In genomic region chr1:11828511-11828910, GRCh38 we compare ENCODE assay signal across 25 cellular contexts. TPM values are rescaled to one million over a fixed set of nuclear protein-coding genes. Genes with fewer than 3 reads are reported as not detected.
"Had no signal": no experiment of that assay in that cellular context is flagged by ENCODE, and none has a peak within 500 bp of the region (broad histone marks: within the 10 kb centered on the region; RNA-seq: fewer than 3 reads in every experiment).

No MANE protein-coding gene starts in this region.

- H3K9me3 Mint-ChIP-seq: neural progenitor cell; stimulated activated naive CD8-positive, alpha-beta T cell treated with anti-CD3 and anti-CD28 coated beads, Interleukin-15, amount 100 ng/mL, for 72 hours had no signal

- DNase-seq: dorsolateral prefrontal cortex; effector CD8-positive, alpha-beta T cell; foreskin melanocyte; heart right ventricle; hypothalamus; left cardiac atrium; left ventricle myocardium superior; mesendoderm; naive thymus-derived CD4-positive, alpha-beta T cell; nucleus accumbens; pancreas; retina; stimulated activated CD4-positive, alpha-beta T cell treated with anti-CD3 and anti-CD28 coated beads, Interleukin-2, amount 100 ng/mL, for 48 hours; stimulated activated naive CD8-positive, alpha-beta T cell treated with anti-CD3 and anti-CD28 coated beads, Interleukin-15, amount 100 ng/mL, for 72 hours; testis; transverse colon had no signal

- H3K27ac ChIP-seq: coronary artery, dorsolateral prefrontal cortex, heart right ventricle, neural progenitor cell, pancreas, prostate gland, skin epidermis, testis, transverse colon had no signal

- H3K4me1 ChIP-seq: heart right ventricle, neural progenitor cell, pancreas, prostate gland, testis, transverse colon had no signal

- H3K4me3 ChIP-seq: coronary artery, dorsolateral prefrontal cortex, heart right ventricle, neural progenitor cell, pancreas, prostate gland, skin epidermis, testis, transverse colon had no signal

- ATAC-seq: heart right ventricle; left cardiac atrium; left ventricle myocardium superior; naive thymus-derived CD4-positive, alpha-beta T cell; pancreas; sciatic nerve; stimulated activated naive CD8-positive, alpha-beta T cell treated with anti-CD3 and anti-CD28 coated beads, Interleukin-15, amount 100 ng/mL, for 72 hours had no signal

- H3K27ac Mint-ChIP-seq: naive thymus-derived CD4-positive, alpha-beta T cell; neural progenitor cell had no signal

- H3K27me3 Mint-ChIP-seq: naive thymus-derived CD4-positive, alpha-beta T cell; stimulated activated naive CD8-positive, alpha-beta T cell treated with anti-CD3 and anti-CD28 coated beads, Interleukin-15, amount 100 ng/mL, for 72 hours had no signal

- H3K36me3 ChIP-seq: neural progenitor cell had no signal

- H3K9me3 ChIP-seq: heart right ventricle, pancreas, prostate gland, testis, transverse colon had no signal

- H3K4me3 Mint-ChIP-seq: naive thymus-derived CD4-positive, alpha-beta T cell; stimulated activated naive CD8-positive, alpha-beta T cell treated with anti-CD3 and anti-CD28 coated beads, Interleukin-15, amount 100 ng/mL, for 72 hours had no signal

- H3K27me3 ChIP-seq: dorsolateral prefrontal cortex, heart right ventricle, neural progenitor cell, pancreas, testis, transverse colon had no signal

- H3K4me1 Mint-ChIP-seq: naive thymus-derived CD4-positive, alpha-beta T cell; neural progenitor cell; stimulated activated naive CD8-positive, alpha-beta T cell treated with anti-CD3 and anti-CD28 coated beads, Interleukin-15, amount 100 ng/mL, for 72 hours had no signal

RNA-seq across cellular contexts. Expression of gene NPPA, which starts 19.1 kb away (rescaled TPM):
- total RNA-seq: chondrocyte; naive thymus-derived CD4-positive, alpha-beta T cell; subcutaneous adipose tissue; testis; transverse colon; ureter had no signal

RNA-seq across cellular contexts. Expression of gene NPPB, which starts 30.2 kb away (rescaled TPM):
- total RNA-seq: chondrocyte; left ventricle myocardium superior; lung microvascular endothelial cell; naive thymus-derived CD4-positive, alpha-beta T cell; prostate gland; sciatic nerve; subcutaneous adipose tissue; transverse colon; ureter had no signal
